In genomic region chr1:218164111-218164929, GRCh38 we compare ENCODE assay signal across 8 cellular contexts.
DNase-seq lines count a peak whose midpoint lies in the region; ATAC-seq and TF ChIP-seq lines count a peak whose summit lies in the region.

No MANE protein-coding gene starts in this region.

- no peak for TF ChIP-seq CTCF in Caco-2 (IDR thresholded peaks at IDR 0.05; ENCODE audit: insufficient read depth in 1 of 2, low read depth in 1 of 2, low read length in 1 of 2, severe bottlenecking in 1 of 2, unreplicated experiment in 1 of 2)
- no peak for TF ChIP-seq CTCF in GM20000 (IDR thresholded peaks at IDR 0.05; ENCODE audit: extremely low read depth, missing control alignments)
- 0 out of 2 replicates have a peak, but pooled peaks have one; percentile 14 for TF ChIP-seq CTCF in WI38 (IDR thresholded peaks at IDR 0.05; ENCODE audit: low read depth, low read length)
- no peak for TF ChIP-seq CTCF in gastroesophageal sphincter (IDR thresholded peaks at IDR 0.05)
- no peak for TF ChIP-seq CTCF in osteoblast (IDR thresholded peaks at IDR 0.05; ENCODE audit: extremely low read depth, low read depth, low read length)

- ATAC-seq in gastroesophageal sphincter = peak; percentile 51

- H3K4me3 ChIP-seq in Caco-2 (ENCODE audit: low read depth, low read length) = peak overlapping the region; percentile 37
- H3K4me3 ChIP-seq in WI38 (ENCODE audit: low read depth, low read length) = peak overlapping the region; percentile 66
- peak overlapping the region; percentile 59 to 78 for H3K4me3 ChIP-seq in gastroesophageal sphincter
- H3K4me3 ChIP-seq in osteoblast (ENCODE audit: insufficient read depth, low read length) = peak overlapping the region; percentile 66

- H3K9me3 ChIP-seq in Caco-2 = no peaks in the 10 kb centered on the region
- no peaks in the 10 kb centered on the region for H3K9me3 ChIP-seq in gastroesophageal sphincter
- H3K9me3 ChIP-seq in osteoblast (ENCODE audit: low read depth, low read length) = no peaks in the 10 kb centered on the region

- WGBS in gastroesophageal sphincter (ENCODE audit: low coverage in 1 of 2), 2 donors = 0 to 2% methylated on average over 7 to 13 of the region's 68 CpGs

- H3K27ac ChIP-seq in gastroesophageal sphincter = peak overlapping the region; percentile 78 to 84 (median 80)
- no peak overlapping the region for H3K27ac ChIP-seq in osteoblast (ENCODE audit: low read depth, low read length)

- peaks cover 13% of the 10 kb centered on the region for H3K4me1 Mint-ChIP-seq in Caco-2 (ENCODE audit: low read depth, unreplicated experiment)

- POLR2A ChIA-PET in Caco-2 (lab: Charles Lee) = no interaction called here

- peak overlapping the region; percentile 80 for H3K4me2 ChIP-seq in osteoblast (ENCODE audit: insufficient read depth, low read length)

- DNase-seq in Caco-2 (peak in 1 of 2 experiments; percentile 35), GM20000 (ENCODE audit: low spot score) (peak; percentile 26), KBM-7 (peak; percentile 39), osteoblast (ENCODE audit: insufficient read length, low spot score, missing footprints) (no peak), pons (ENCODE audit: low spot score) (no peak), NOMO-1 treated with dmso at 0.1 percent for 144 hours (lab: John Stamatoyannopoulos, UW; ENCODE audit: unreplicated experiment) (no peak)

- H3K27me3 ChIP-seq in Caco-2 (replicated peaks; ENCODE audit: control insufficient read depth, insufficient read depth, low read length) (0 out of 2 replicates have a peak, but pooled peaks cover 2% of the 10 kb centered on the region), gastroesophageal sphincter (peaks cover 70% of the 10 kb centered on the region), osteoblast (ENCODE audit: insufficient read depth, low read length) (peaks cover 82% of the 10 kb centered on the region)

- no peak overlapping the region for H3K27ac Mint-ChIP-seq in Caco-2 (ENCODE audit: unreplicated experiment)

- H3K27me3 Mint-ChIP-seq in Caco-2 (ENCODE audit: insufficient read depth, unreplicated experiment) = peaks cover 33% of the 10 kb centered on the region

- no peaks in the 10 kb centered on the region for H4K20me1 ChIP-seq in osteoblast (ENCODE audit: insufficient read depth, low read length)

- no peaks in the 10 kb centered on the region for H3K36me3 Mint-ChIP-seq in Caco-2 (ENCODE audit: insufficient read depth, unreplicated experiment)

- TF ChIP-seq EP300 in gastroesophageal sphincter (IDR thresholded peaks at IDR 0.05) = no peak

- H3K4me1 ChIP-seq in Caco-2 (no peaks in the 10 kb centered on the region), gastroesophageal sphincter (peaks cover 0 to 22% (median 0%) of the 10 kb centered on the region in 3 donors), osteoblast (ENCODE audit: insufficient read depth, low read length) (peaks cover 9% of the 10 kb centered on the region)

- no peaks in the 10 kb centered on the region for H3K9me3 Mint-ChIP-seq in Caco-2 (ENCODE audit: unreplicated experiment)

- BruUV-seq in Caco-2 (replicated peaks; lab: Mats Ljungman, UMichigan) = no TSS peak

- no peak for TF ChIP-seq POLR2A in gastroesophageal sphincter (IDR thresholded peaks at IDR 0.05)

- intact Hi-C loops in Caco-2 (cut with micrococcal nuclease; ENCODE audit: unreplicated experiment) = loop anchor here (1.0 kb wide), 1 partner anchor 275 kb away; no protein-coding TSS in a partner anchor

- H2AFZ ChIP-seq in osteoblast (ENCODE audit: low read length) = peak overlapping the region; percentile 80

- H3K36me3 ChIP-seq in Caco-2 (ENCODE audit: control insufficient read depth, insufficient read depth, low read length) (no peaks in the 10 kb centered on the region), gastroesophageal sphincter (no peaks in the 10 kb centered on the region), osteoblast (ENCODE audit: insufficient read depth, low read length) (no peaks in the 10 kb centered on the region)

- in situ Hi-C loops in KBM-7 (cut with MboI; ENCODE audit: low pct_unique_long_range_greater_than_20kb, low sequenced_read_pairs) = no loop called here

- H3K79me2 ChIP-seq in osteoblast (ENCODE audit: insufficient read depth, low read length) = no peaks in the 10 kb centered on the region

- peak overlapping the region; percentile 77 for H3K4me3 Mint-ChIP-seq in Caco-2 (ENCODE audit: unreplicated experiment)

- CTCF ChIA-PET in Caco-2 (lab: Charles Lee) = no interaction called here

Comparison
In these comparisons a context has a peak if more than half of its experiments do, and no peak if none do; other contexts are left out.
1. DNase-seq: peak in GM20000 (single experiment) and KBM-7 (single experiment); none in osteoblast (single experiment), pons (single experiment) and NOMO-1 treated with dmso at 0.1 percent for 144 hours (single experiment).
2. Peak in every context shown above with its lines, with median percentiles within 50 percentile points of each other: H3K4me3 ChIP-seq.